8 cellular contexts compared by ENCODE assay signal in the genomic region with DNA sequence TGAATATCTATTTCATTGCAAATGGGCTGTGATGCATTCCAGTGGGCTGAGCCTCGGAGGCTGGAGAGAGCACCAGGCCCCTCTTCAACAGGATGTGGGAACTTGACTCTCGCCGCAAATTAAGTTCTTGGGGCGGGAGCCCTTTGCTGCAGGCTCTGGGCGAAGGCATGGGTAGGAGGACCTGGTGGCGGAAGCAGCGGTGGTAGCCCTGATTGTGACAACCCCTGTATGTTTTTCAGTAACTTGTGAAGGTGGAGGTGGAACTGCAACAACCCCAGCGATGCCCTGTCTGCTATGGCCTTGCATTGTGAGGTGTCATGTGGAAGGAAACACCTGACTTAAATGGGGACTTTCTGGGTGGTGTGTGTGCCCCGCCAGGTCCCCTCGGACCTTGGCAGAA.
A peak's percentile ranks its signal among the peaks of the same experiment; 100 is the strongest.
DNase-seq lines count a peak whose midpoint lies in the region; ATAC-seq and TF ChIP-seq lines count a peak whose summit lies in the region.

No MANE protein-coding gene starts in this region.

- TF ChIP-seq CTCF in foreskin fibroblast (IDR thresholded peaks at IDR 0.05; ENCODE audit: low read depth, low read length): no peak
- no peak for TF ChIP-seq CTCF in GM10266 (IDR thresholded peaks at IDR 0.05; ENCODE audit: control insufficient read depth, insufficient read depth, low read depth, missing control alignments)

- no peaks in the 10 kb centered on the region for H3K9me3 Mint-ChIP-seq in T-helper 2 cell treated with Interferon-gamma antibody and Interleukin-4, amounts not matched to agents 5 μg/mL and 100 μg/mL, for 36 hours
- no peaks in the 10 kb centered on the region for H3K9me3 Mint-ChIP-seq in activated naive CD4-positive, alpha-beta T cell treated with anti-CD3 and anti-CD28 coated beads, Interleukin-2, amount 50 U/mL, for 24 hours

- H3K4me3 Mint-ChIP-seq in T-helper 2 cell treated with Interferon-gamma antibody and Interleukin-4, amounts not matched to agents 5 μg/mL and 100 μg/mL, for 36 hours: peak overlapping the region; percentile 81
- peak overlapping the region; percentile 84 for H3K4me3 Mint-ChIP-seq in activated naive CD4-positive, alpha-beta T cell treated with anti-CD3 and anti-CD28 coated beads, Interleukin-2, amount 50 U/mL, for 24 hours

- H3K36me3 Mint-ChIP-seq in T-helper 2 cell treated with Interferon-gamma antibody and Interleukin-4, amounts not matched to agents 5 μg/mL and 100 μg/mL, for 36 hours (ENCODE audit: low read depth): peaks cover 2% of the 10 kb centered on the region
- H3K36me3 Mint-ChIP-seq in activated naive CD4-positive, alpha-beta T cell treated with anti-CD3 and anti-CD28 coated beads, Interleukin-2, amount 50 U/mL, for 24 hours: peaks cover 4% of the 10 kb centered on the region

- DNase-seq in T-helper 2 cell treated with Interferon-gamma antibody and Interleukin-4, amounts not matched to agents 5 μg/mL and 100 μg/mL, for 36 hours (ENCODE audit: low spot score): peak; percentile 85
- peak; percentile 45 for DNase-seq in stimulated activated CD8-positive, alpha-beta memory T cell treated with anti-CD3 and anti-CD28 coated beads, Interleukin-12 subunit alpha, Interleukin-12 subunit beta, amount 100 ng/mL, for 24 hours (ENCODE audit: extremely low read depth)
- DNase-seq in foreskin fibroblast (no peak), GM10266 (ENCODE audit: extremely low spot score) (no peak), NCI-H446 treated with DMSO at 0.1 percent for 48 hours (lab: John Stamatoyannopoulos, UW) (no peak)

- no peak overlapping the region for H3K4me3 ChIP-seq in foreskin fibroblast (ENCODE audit: low read depth in 1 of 2, low read length in 2 of 2)

- H3K27ac Mint-ChIP-seq in T-helper 2 cell treated with Interferon-gamma antibody and Interleukin-4, amounts not matched to agents 5 μg/mL and 100 μg/mL, for 36 hours: peak overlapping the region; percentile 93
- peak overlapping the region; percentile 97 for H3K27ac Mint-ChIP-seq in activated naive CD4-positive, alpha-beta T cell treated with anti-CD3 and anti-CD28 coated beads, Interleukin-2, amount 50 U/mL, for 24 hours

- ATAC-seq in GM21737 (IDR thresholded peaks at IDR 0.05; ENCODE audit: unreplicated experiment) (peak; percentile 75), GM21447 (IDR thresholded peaks at IDR 0.05; ENCODE audit: unreplicated experiment) (no peak)

- peaks cover 87% of the 10 kb centered on the region for H3K4me1 Mint-ChIP-seq in T-helper 2 cell treated with Interferon-gamma antibody and Interleukin-4, amounts not matched to agents 5 μg/mL and 100 μg/mL, for 36 hours (ENCODE audit: low read depth)
- H3K4me1 Mint-ChIP-seq in activated naive CD4-positive, alpha-beta T cell treated with anti-CD3 and anti-CD28 coated beads, Interleukin-2, amount 50 U/mL, for 24 hours: peaks cover 98% of the 10 kb centered on the region

- H3K27me3 Mint-ChIP-seq in T-helper 2 cell treated with Interferon-gamma antibody and Interleukin-4, amounts not matched to agents 5 μg/mL and 100 μg/mL, for 36 hours (ENCODE audit: low read depth): no peaks in the 10 kb centered on the region
- H3K27me3 Mint-ChIP-seq in activated naive CD4-positive, alpha-beta T cell treated with anti-CD3 and anti-CD28 coated beads, Interleukin-2, amount 50 U/mL, for 24 hours: no peaks in the 10 kb centered on the region

Comparison
In these comparisons a context has a peak if more than half of its experiments do, and no peak if none do; other contexts are left out.
1. DNase-seq: peak in T-helper 2 cell treated with Interferon-gamma antibody and Interleukin-4, amounts not matched to agents 5 μg/mL and 100 μg/mL, for 36 hours (single experiment) and stimulated activated CD8-positive, alpha-beta memory T cell treated with anti-CD3 and anti-CD28 coated beads, Interleukin-12 subunit alpha, Interleukin-12 subunit beta, amount 100 ng/mL, for 24 hours (single experiment); none in foreskin fibroblast (0 of 2), GM10266 (single experiment) and NCI-H446 treated with DMSO at 0.1 percent for 48 hours (single experiment).